In the genomic region with DNA sequence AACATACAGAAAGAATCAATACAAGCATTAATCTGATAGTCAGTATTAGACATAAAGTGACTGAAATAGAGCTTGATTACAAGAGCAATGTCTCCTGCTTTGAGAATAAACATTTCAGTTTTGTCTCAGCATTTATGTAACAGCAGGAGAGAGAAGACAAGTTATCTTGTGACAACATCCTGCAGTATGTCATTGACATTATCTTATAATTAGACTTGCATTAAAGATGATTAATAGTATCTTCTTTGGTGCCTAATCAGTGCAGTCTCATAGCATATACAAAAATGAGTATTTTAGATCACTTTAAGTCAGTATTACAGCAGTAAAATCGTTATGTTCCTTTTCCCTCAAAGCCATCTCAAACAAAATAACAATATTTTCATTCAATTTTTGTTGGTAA, we compare ENCODE assay signal across 35 cellular contexts.
"Had no signal": no experiment of that assay in that cellular context is flagged by ENCODE, and none has a peak within 500 bp of the region (broad histone marks: within the 10 kb centered on the region; RNA-seq: fewer than 3 reads in every experiment).

No MANE protein-coding gene starts in this region.

- H3K4me1 Mint-ChIP-seq: activated CD4-positive, alpha-beta memory T cell treated with anti-CD3 and anti-CD28 coated beads, Interleukin-2, amount 10 ng/mL, durations not matched to agents 7 days and 5 days; activated CD4-positive, alpha-beta T cell treated with anti-CD3 and anti-CD28 coated beads for 36 hours; activated CD4-positive, alpha-beta T cell treated with anti-CD3 and anti-CD28 coated beads, Interleukin-2, amount 10 ng/mL, durations not matched to agents 7 days and 5 days; activated CD8-positive, alpha-beta memory T cell treated with anti-CD3 and anti-CD28 coated beads, Interleukin-2, amount 10 ng/mL, durations not matched to agents 7 days and 5 days; activated naive CD8-positive, alpha-beta T cell treated with anti-CD3 and anti-CD28 coated beads for 36 hours had no signal

- H3K4me3 ChIP-seq: adrenal gland, body of pancreas, breast epithelium, coronary artery had no signal

- H3K9me3 Mint-ChIP-seq: activated CD4-positive, alpha-beta memory T cell treated with anti-CD3 and anti-CD28 coated beads, Interleukin-2, amount 10 ng/mL, durations not matched to agents 7 days and 5 days; activated CD4-positive, alpha-beta T cell treated with anti-CD3 and anti-CD28 coated beads, Interleukin-2, amount 10 ng/mL, durations not matched to agents 7 days and 5 days; activated naive CD4-positive, alpha-beta T cell treated with anti-CD3 and anti-CD28 coated beads for 36 hours had no signal

- H3K4me1 ChIP-seq: adrenal gland, body of pancreas, breast epithelium had no signal

- H3K36me3 Mint-ChIP-seq: activated CD8-positive, alpha-beta memory T cell treated with anti-CD3 and anti-CD28 coated beads, Interleukin-2, amount 10 ng/mL, durations not matched to agents 7 days and 5 days; activated naive CD4-positive, alpha-beta T cell treated with anti-CD3 and anti-CD28 coated beads, Interleukin-2, amount 50 U/mL, for 72 hours; activated naive CD8-positive, alpha-beta T cell treated with anti-CD3 and anti-CD28 coated beads for 36 hours; WTC11 had no signal

- H3K27me3 ChIP-seq: adrenal gland, body of pancreas, brain microvascular endothelial cell, breast epithelium had no signal

- H3K27ac ChIP-seq: adrenal gland, body of pancreas, brain microvascular endothelial cell, breast epithelium, coronary artery, WERI-Rb-1 had no signal

- H3K4me3 Mint-ChIP-seq: activated CD4-positive, alpha-beta memory T cell treated with anti-CD3 and anti-CD28 coated beads, Interleukin-2, amount 10 ng/mL, durations not matched to agents 7 days and 5 days; activated CD4-positive, alpha-beta T cell treated with anti-CD3 and anti-CD28 coated beads for 36 hours; activated CD4-positive, alpha-beta T cell treated with anti-CD3 and anti-CD28 coated beads, Interleukin-2, amount 10 ng/mL, durations not matched to agents 7 days and 5 days; activated CD8-positive, alpha-beta memory T cell treated with anti-CD3 and anti-CD28 coated beads, Interleukin-2, amount 10 ng/mL, durations not matched to agents 7 days and 5 days; activated CD8-positive, alpha-beta T cell treated with anti-CD3 and anti-CD28 coated beads, Interleukin-2, amount 10 ng/mL, durations not matched to agents 7 days and 5 days; activated naive CD4-positive, alpha-beta T cell treated with anti-CD3 and anti-CD28 coated beads for 36 hours; activated naive CD8-positive, alpha-beta T cell treated with anti-CD3 and anti-CD28 coated beads for 36 hours; activated T-cell treated with anti-CD3 and anti-CD28 coated beads, Interleukin-2, amount 50 U/mL, for 24 hours; activated T-helper 17 cell treated with anti-CD3 and anti-CD28 coated beads, Interleukin-2, amount 50 U/mL, for 72 hours; T-helper 2 cell treated with Interferon-gamma antibody and Interleukin-4, amounts not matched to agents 5 μg/mL and 100 μg/mL, for 36 hours; WTC11 had no signal

- H3K36me3 ChIP-seq: adrenal gland, brain microvascular endothelial cell, breast epithelium, WERI-Rb-1 had no signal

- H3K27me3 Mint-ChIP-seq: activated CD4-positive, alpha-beta memory T cell treated with anti-CD3 and anti-CD28 coated beads, Interleukin-2, amount 10 ng/mL, durations not matched to agents 7 days and 5 days; activated CD4-positive, alpha-beta T cell treated with anti-CD3 and anti-CD28 coated beads for 36 hours; activated CD4-positive, alpha-beta T cell treated with anti-CD3 and anti-CD28 coated beads, Interleukin-2, amount 10 ng/mL, durations not matched to agents 7 days and 5 days; activated CD8-positive, alpha-beta memory T cell treated with anti-CD3 and anti-CD28 coated beads, Interleukin-2, amount 10 ng/mL, durations not matched to agents 7 days and 5 days; activated naive CD8-positive, alpha-beta T cell treated with anti-CD3 and anti-CD28 coated beads for 36 hours; activated T-cell treated with anti-CD3 and anti-CD28 coated beads, Interleukin-2, amount 50 U/mL, for 24 hours; activated T-helper 17 cell treated with anti-CD3 and anti-CD28 coated beads, Interleukin-2, amount 50 U/mL, for 72 hours had no signal

- H3K27ac Mint-ChIP-seq: activated CD4-positive, alpha-beta memory T cell treated with anti-CD3 and anti-CD28 coated beads, Interleukin-2, amount 10 ng/mL, durations not matched to agents 7 days and 5 days; activated CD4-positive, alpha-beta T cell treated with anti-CD3 and anti-CD28 coated beads for 36 hours; activated CD4-positive, alpha-beta T cell treated with anti-CD3 and anti-CD28 coated beads, Interleukin-2, amount 10 ng/mL, durations not matched to agents 7 days and 5 days; activated CD8-positive, alpha-beta memory T cell treated with anti-CD3 and anti-CD28 coated beads, Interleukin-2, amount 10 ng/mL, durations not matched to agents 7 days and 5 days; activated CD8-positive, alpha-beta T cell treated with anti-CD3 and anti-CD28 coated beads, Interleukin-2, amount 10 ng/mL, durations not matched to agents 7 days and 5 days; activated naive CD4-positive, alpha-beta T cell treated with anti-CD3 and anti-CD28 coated beads for 36 hours; activated naive CD4-positive, alpha-beta T cell treated with anti-CD3 and anti-CD28 coated beads, Interleukin-2, amount 50 U/mL, for 72 hours; activated naive CD8-positive, alpha-beta T cell treated with anti-CD3 and anti-CD28 coated beads for 36 hours; activated T-cell treated with anti-CD3 and anti-CD28 coated beads, Interleukin-2, amount 50 U/mL, for 24 hours; activated T-helper 17 cell treated with anti-CD3 and anti-CD28 coated beads, Interleukin-2, amount 50 U/mL, for 72 hours; T-helper 2 cell treated with Interferon-gamma antibody and Interleukin-4, amounts not matched to agents 5 μg/mL and 100 μg/mL, for 36 hours; WTC11 had no signal

- DNase-seq: activated CD4-positive, alpha-beta memory T cell treated with anti-CD3 and anti-CD28 coated beads, Interleukin-2, amount 10 ng/mL, durations not matched to agents 7 days and 5 days; activated CD4-positive, alpha-beta T cell treated with anti-CD3 and anti-CD28 coated beads for 1 hour; activated CD4-positive, alpha-beta T cell treated with anti-CD3 and anti-CD28 coated beads for 36 hours; activated CD4-positive, alpha-beta T cell treated with anti-CD3 and anti-CD28 coated beads for 48 hours; activated CD4-positive, alpha-beta T cell treated with anti-CD3 and anti-CD28 coated beads, Interleukin-2, amount 10 ng/mL, durations not matched to agents 7 days and 5 days; activated CD4-positive, alpha-beta T cell treated with anti-CD3 and anti-CD28 coated beads, Interleukin-2, amount 50 U/mL, for 48 hours; activated CD4-positive, CD25-positive, alpha-beta regulatory T cell; activated CD8-positive, alpha-beta memory T cell treated with anti-CD3 and anti-CD28 coated beads for 24 hours; activated CD8-positive, alpha-beta memory T cell treated with anti-CD3 and anti-CD28 coated beads, Interleukin-2, amount 10 ng/mL, durations not matched to agents 7 days and 5 days; activated CD8-positive, alpha-beta memory T cell treated with anti-CD3 and anti-CD28 coated beads, Interleukin-2, amount 50 U/mL, for 48 hours; activated CD8-positive, alpha-beta T cell treated with anti-CD3 and anti-CD28 coated beads, Interleukin-2, amount 10 ng/mL, durations not matched to agents 7 days and 5 days; activated effector memory CD4-positive, alpha-beta T cell treated with anti-CD3 and anti-CD28 coated beads, Interleukin-2, amount 50 U/mL, for 16 hours; activated gamma-delta T cell treated with Interleukin-2 at 50 U/mL for 16 hours; activated naive CD4-positive, alpha-beta T cell; activated naive CD4-positive, alpha-beta T cell treated with anti-CD3 and anti-CD28 coated beads for 36 hours; activated naive CD4-positive, alpha-beta T cell treated with anti-CD3 and anti-CD28 coated beads, Interleukin-2, amount 50 U/mL, for 16 hours; activated naive CD8-positive, alpha-beta T cell treated with anti-CD3 and anti-CD28 coated beads for 36 hours; activated T-cell treated with anti-CD3 and anti-CD28 coated beads, Interleukin-2, amount 50 U/mL, for 24 hours; activated T-cell treated with anti-CD3 and anti-CD28 coated beads, Interleukin-2, amount 50 U/mL, for 48 hours; adrenal gland; amniotic stem cell; aorta; body of pancreas; brain microvascular endothelial cell; central memory CD4-positive, alpha-beta T cell; T-helper 2 cell; T-helper 9 cell; WERI-Rb-1 had no signal

- H3K9me3 ChIP-seq: adrenal gland, body of pancreas, breast epithelium had no signal

- ATAC-seq: activated CD4-positive, alpha-beta T cell treated with anti-CD3 and anti-CD28 coated beads for 36 hours; activated CD4-positive, CD25-positive, alpha-beta regulatory T cell treated with anti-CD3 and anti-CD28 coated beads, Interleukin-2, amount 50 U/mL, for 24 hours; activated CD8-positive, alpha-beta memory T cell treated with anti-CD3 and anti-CD28 coated beads, Interleukin-2, amount 10 ng/mL, durations not matched to agents 7 days and 5 days; activated CD8-positive, alpha-beta T cell treated with anti-CD3 and anti-CD28 coated beads, Interleukin-2, amount 10 ng/mL, durations not matched to agents 7 days and 5 days; activated naive CD4-positive, alpha-beta T cell treated with anti-CD3 and anti-CD28 coated beads, Interleukin-2, amount 50 U/mL, for 72 hours; activated T-helper 17 cell treated with anti-CD3 and anti-CD28 coated beads, Interleukin-2, amount 50 U/mL, for 72 hours; body of pancreas; WTC11 had no signal
